In the genomic region with DNA sequence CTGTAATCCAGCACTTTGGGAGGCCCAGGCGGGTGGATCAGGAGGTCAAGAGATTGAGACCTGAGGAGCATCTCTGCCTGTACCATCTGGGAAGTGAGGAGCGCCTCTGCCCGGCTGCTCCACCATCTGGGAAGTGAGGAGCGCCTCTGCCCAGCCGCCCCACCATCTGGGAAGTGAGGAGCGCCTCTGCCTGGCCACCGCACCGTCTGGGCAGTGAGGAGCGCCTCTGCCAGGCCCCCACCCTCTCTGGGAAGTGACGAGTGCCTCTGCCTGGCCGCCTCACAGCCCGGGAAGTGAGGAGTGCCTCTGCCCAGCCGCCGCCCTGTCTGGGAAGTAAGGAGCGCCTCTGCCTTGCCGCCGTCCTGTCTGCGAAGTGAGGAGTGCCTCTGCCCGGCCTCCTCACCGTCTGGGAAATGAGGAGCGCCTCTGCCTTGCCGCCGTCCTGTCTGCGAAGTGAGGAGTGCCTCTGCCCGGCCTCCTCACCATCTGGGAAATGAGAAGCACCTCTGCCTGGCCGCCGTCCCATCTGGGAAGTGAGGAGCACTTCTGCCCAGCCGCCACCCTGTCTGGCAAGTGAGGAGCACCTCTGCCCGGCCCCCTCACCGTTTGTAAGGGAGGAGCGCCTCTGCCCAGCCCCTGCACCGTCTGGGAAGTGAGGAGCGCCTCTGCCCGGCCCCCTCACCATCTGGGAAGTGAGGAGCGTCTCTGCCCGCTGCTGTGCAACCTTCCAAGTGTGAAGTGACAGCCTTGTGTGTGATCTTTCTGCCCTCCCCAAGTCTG, we compare ENCODE assay signal across 4 cellular contexts. TPM values are rescaled to one million over a fixed set of nuclear protein-coding genes. Genes with fewer than 3 reads are reported as not detected.
DNase-seq lines count a peak whose midpoint lies in the region; FAIRE-seq and TF ChIP-seq lines count a peak whose summit lies in the region.
"Not testable (repeated sequence)": the region's sequence is repeated elsewhere in the genome, so short reads cannot be mapped to it uniquely, and the experiment has no call there.

No MANE protein-coding gene starts in this region.

- not testable (repeated sequence) for H3K14ac ChIP-seq in neuronal stem cell (ENCODE audit: low read length)

- intact Hi-C loops in kidney (cut with DNase I); spleen (cut with DNase I; ENCODE audit: low total_unique reads): not testable (repeated sequence)

- H3K4me2 ChIP-seq in neuronal stem cell (ENCODE audit: insufficient read depth, low read length, poor library complexity, severe bottlenecking), result not testable (repeated sequence)

- not testable (repeated sequence) for H3K27ac ChIP-seq in kidney (ENCODE audit: low read depth in 2 of 2, low read length in 2 of 2); neuronal stem cell (replicated peaks; ENCODE audit: low read length); spleen

- H2AFZ ChIP-seq in neuronal stem cell (ENCODE audit: low read length), result not testable (repeated sequence)

- not testable (repeated sequence) for TF ChIP-seq CTCF in endothelial cell (IDR thresholded peaks at IDR 0.05; ENCODE audit: unreplicated experiment); kidney (IDR thresholded peaks at IDR 0.05; ENCODE audit: borderline replicate concordance, extremely low read depth, insufficient read depth); spleen (IDR thresholded peaks at IDR 0.05 in 8 of 11, conservative IDR thresholded peaks at IDR 0.05 in 3 of 11)

- H3K4me3 Mint-ChIP-seq in endothelial cell (ENCODE audit: unreplicated experiment), result peak overlapping the region; percentile 69

- H2AK5ac ChIP-seq in neuronal stem cell (ENCODE audit: low read depth, low read length), result not testable (repeated sequence)

- H3K27me3 ChIP-seq in neuronal stem cell (ENCODE audit: control insufficient read depth in 3 of 3, insufficient read depth in 3 of 3, low read depth in 1 of 3, low read length in 3 of 3); spleen (replicated peaks in 1 of 7): not testable (repeated sequence)

- not testable (repeated sequence) for H3K9me3 Mint-ChIP-seq in endothelial cell (ENCODE audit: unreplicated experiment)

- H3K4me1 ChIP-seq in kidney (ENCODE audit: control insufficient read depth in 1 of 2, insufficient read depth in 1 of 2, low read depth in 1 of 2, low read length in 2 of 2); neuronal stem cell (ENCODE audit: control insufficient read depth in 2 of 2, insufficient read depth in 1 of 2, low read depth in 1 of 2, low read length in 2 of 2); spleen: not testable (repeated sequence)

- H2BK12ac ChIP-seq in neuronal stem cell (ENCODE audit: low read length), result not testable (repeated sequence)

- WGBS in neuronal stem cell (ENCODE audit: extremely low coverage in 2 of 2, insufficient read length in 2 of 2, insufficient replicate concordance in 1 of 2), 2 donors, result no CpG with 5 or more reads among the region's 36 CpGs
- WGBS in spleen, 5 donors, result 97 to 98% (median 97%) methylated on average over 11 to 36 of the region's 36 CpGs

- not testable (repeated sequence) for H3K18ac ChIP-seq in neuronal stem cell (ENCODE audit: low read length)

- not testable (repeated sequence) for H3K27ac Mint-ChIP-seq in endothelial cell (ENCODE audit: unreplicated experiment)

- H2BK15ac ChIP-seq in neuronal stem cell (ENCODE audit: low read length), result not testable (repeated sequence)

- not testable (repeated sequence) for DNase-seq in endothelial cell (ENCODE audit: low spot score); neuronal stem cell (ENCODE audit: low spot score)
- DNase-seq in kidney, result peak; percentile 63
- DNase-seq in spleen, result peak; percentile 66

- H2BK120ac ChIP-seq in neuronal stem cell (ENCODE audit: low read depth, low read length), result not testable (repeated sequence)

- TF ChIP-seq POLR2A in spleen (IDR thresholded peaks at IDR 0.05), result not testable (repeated sequence)

- not testable (repeated sequence) for H4K91ac ChIP-seq in neuronal stem cell (ENCODE audit: low read depth, low read length, poor library complexity)

- H3K9me3 ChIP-seq in kidney (ENCODE audit: control insufficient read depth in 1 of 2, low read length in 2 of 2); neuronal stem cell (replicated peaks in 1 of 2; ENCODE audit: control insufficient read depth in 2 of 2, insufficient read depth in 1 of 2, low read depth in 1 of 2, low read length in 2 of 2); spleen: not testable (repeated sequence)

- H3K4ac ChIP-seq in neuronal stem cell (ENCODE audit: low read length), result not testable (repeated sequence)

- H3K9ac ChIP-seq in kidney (ENCODE audit: low read length in 2 of 2); neuronal stem cell (ENCODE audit: low read depth, low read length, poor library complexity): not testable (repeated sequence)

- H3K27me3 Mint-ChIP-seq in endothelial cell (ENCODE audit: unreplicated experiment), result not testable (repeated sequence)

- not testable (repeated sequence) for H3K4me3 ChIP-seq in kidney (ENCODE audit: low read length in 2 of 2); neuronal stem cell (ENCODE audit: low read length in 2 of 2); spleen

- H3K4me1 Mint-ChIP-seq in endothelial cell (ENCODE audit: unreplicated experiment), result not testable (repeated sequence)

- H4K8ac ChIP-seq in neuronal stem cell (ENCODE audit: low read depth, low read length), result not testable (repeated sequence)

- FAIRE-seq in kidney (lab: Jason Lieb, UNC), result not testable (repeated sequence)

- not testable (repeated sequence) for H3K36me3 ChIP-seq in kidney (ENCODE audit: control insufficient read depth in 1 of 2, insufficient read depth in 2 of 2, low read length in 2 of 2)
- H3K36me3 ChIP-seq in neuronal stem cell (replicated peaks in 1 of 2; ENCODE audit: control insufficient read depth in 2 of 2, insufficient read depth in 2 of 2, low read length in 2 of 2) (peaks cover 0 to 43% of the 10 kb centered on the region in 2 donors), spleen (peaks cover 7 to 60% (median 26%) of the 10 kb centered on the region in 6 donors)

- H3K36me3 Mint-ChIP-seq in endothelial cell (ENCODE audit: low read depth, unreplicated experiment), result peaks cover 38% of the 10 kb centered on the region

- not testable (repeated sequence) for H2BK5ac ChIP-seq in neuronal stem cell (ENCODE audit: low read length)

- not testable (repeated sequence) for H3K79me1 ChIP-seq in neuronal stem cell (ENCODE audit: low read depth, low read length)

- peak overlapping the region; percentile 43 for H3K23ac ChIP-seq in neuronal stem cell (ENCODE audit: low read depth, low read length, poor library complexity)

RNA-seq across cellular contexts. Expression of a gene that starts 9.6 kb away (rescaled TPM):
- 69.2 TPM for total RNA-seq in endothelial cell (ENCODE audit: unreplicated experiment)
- total RNA-seq in kidney, result 72.2 TPM
- 29.4 TPM for polyA plus RNA-seq in kidney (ENCODE audit: insufficient read depth, low read depth, low replicate concordance)
- polyA plus RNA-seq in neuronal stem cell (2013, experiment 1 of 2), result 52.6 TPM
- 53.4 TPM for polyA plus RNA-seq in neuronal stem cell (2013, experiment 2 of 2)
- total RNA-seq in spleen, result 10 to 100 TPM; 46.9 to 75.1 (median 62.0) TPM
- 10 to 100 TPM; 15.9 to 21.0 (median 16.6) TPM for polyA plus RNA-seq in spleen
